ENCODE assay signal across 13 cellular contexts in the genomic region with DNA sequence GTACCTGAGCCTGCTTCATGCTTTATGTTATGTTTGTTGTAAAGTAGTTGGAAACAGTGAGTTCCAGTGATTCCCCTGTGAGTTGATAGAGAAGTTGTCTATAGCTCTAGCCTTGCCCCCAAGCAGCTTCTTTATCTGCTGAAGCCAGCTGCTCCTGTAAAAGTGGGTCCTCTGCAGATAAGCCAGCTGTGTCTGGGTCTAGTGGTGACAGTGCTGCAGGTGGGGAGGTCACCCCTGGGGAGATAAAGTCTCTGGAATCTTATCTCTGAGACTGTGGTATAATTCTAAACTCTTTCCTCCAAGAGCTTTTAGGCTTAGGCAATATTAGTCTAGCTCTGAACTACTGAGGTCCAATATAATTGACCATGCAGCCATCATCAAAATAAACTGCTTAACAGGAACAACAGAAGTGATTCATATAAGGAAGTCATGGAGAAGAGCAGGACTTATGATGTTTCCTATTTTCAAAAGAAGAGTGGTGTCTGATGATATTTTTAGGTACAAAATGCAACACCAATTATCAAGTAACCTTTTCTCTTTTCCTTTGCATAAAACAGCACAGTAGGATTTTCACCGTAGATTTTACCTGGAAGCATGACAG.
"Had no signal": no experiment of that assay in that cellular context is flagged by ENCODE, and none has a peak within 500 bp of the region (broad histone marks: within the 10 kb centered on the region; RNA-seq: fewer than 3 reads in every experiment).

No MANE protein-coding gene starts in this region.

- H3K9ac ChIP-seq: parathyroid adenoma had no signal

- H3K27me3 ChIP-seq: esophagus squamous epithelium, neutrophil had no signal

- H3K4me1 ChIP-seq: parathyroid adenoma had no signal

- H2AFZ ChIP-seq: parathyroid adenoma had no signal

- H3K4me3 ChIP-seq: esophagus squamous epithelium, thoracic aorta had no signal

- H3K9me3 ChIP-seq: esophagus squamous epithelium, neutrophil, thoracic aorta had no signal

- H3K79me2 ChIP-seq: parathyroid adenoma had no signal

- DNase-seq: activated CD4-positive, alpha-beta T cell treated with anti-CD3 and anti-CD28 coated beads, Interleukin-2, amount 50 U/mL, for 4 hours; activated CD4-positive, CD25-positive, alpha-beta regulatory T cell treated with anti-CD3 and anti-CD28 coated beads, Interleukin-2, amount 50 U/mL, for 72 hours; activated effector memory CD4-positive, alpha-beta T cell treated with Interleukin-2 at 50 U/mL for 16 hours; activated naive CD4-positive, alpha-beta T cell treated with anti-CD3 and anti-CD28 coated beads, Interleukin-2, amount 50 U/mL, for 16 hours; activated T-cell treated with anti-CD3 and anti-CD28 coated beads, Interleukin-2, amount 50 U/mL, for 1 hour; esophagus squamous epithelium; hypothalamus; mesendoderm; natural killer cell; stimulated activated CD4-positive, alpha-beta T cell treated with anti-CD3 and anti-CD28 coated beads, Interleukin-1b, Interleukin-23, amount 100 ng/mL, for 48 hours had no signal

- H3K27ac ChIP-seq: neutrophil, parathyroid adenoma, thoracic aorta had no signal

- ATAC-seq: natural killer cell had no signal
